Comparison of ENCODE assay signal across 9 cellular contexts in the genomic region with DNA sequence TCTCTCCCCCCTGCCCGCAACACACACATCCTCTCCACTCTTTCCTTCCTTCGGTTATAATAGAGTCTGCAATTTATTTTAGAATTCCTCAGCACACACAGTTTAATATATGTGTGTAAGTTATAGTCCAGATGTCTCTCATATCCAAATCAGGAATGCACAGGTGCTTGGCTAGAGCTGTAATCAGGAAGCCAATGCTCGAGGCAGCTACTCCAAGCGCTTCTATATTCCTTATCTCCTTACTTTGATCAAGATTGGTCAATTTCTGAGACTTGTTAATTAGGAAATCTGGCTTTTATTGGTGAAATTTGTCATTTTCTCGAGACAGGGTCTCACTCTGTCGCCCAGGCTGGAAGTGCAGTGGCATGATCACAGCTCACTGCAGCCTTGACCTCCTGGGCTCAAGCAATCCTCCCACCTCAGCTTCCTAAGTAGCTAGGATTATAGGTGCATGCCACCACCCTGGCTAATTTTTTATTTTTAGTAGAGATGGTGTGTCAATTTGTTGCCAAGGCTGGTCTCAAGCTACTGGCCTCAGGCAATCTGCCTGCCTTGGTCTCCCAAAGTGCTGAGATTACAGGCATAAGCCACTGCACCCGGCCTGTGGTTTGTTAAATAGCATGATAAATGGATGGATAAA. TPM values are rescaled to one million over a fixed set of nuclear protein-coding genes. Genes with fewer than 3 reads are reported as not detected.
DNase-seq lines count a peak whose midpoint lies in the region; ATAC-seq and TF ChIP-seq lines count a peak whose summit lies in the region.
"Had no signal": no experiment of that assay in that cellular context is flagged by ENCODE, and none has a peak within 500 bp of the region (broad histone marks: within the 10 kb centered on the region; RNA-seq: fewer than 3 reads in every experiment).

No MANE protein-coding gene starts in this region.

- H3K27me3 ChIP-seq in kidney epithelial cell (ENCODE audit: control insufficient read depth, insufficient read depth, low read length) = no peaks in the 10 kb centered on the region
- no peaks in the 10 kb centered on the region for H3K27me3 ChIP-seq in suprapubic skin

- intact Hi-C loops in posterior vena cava (cut with DNase I) = loop anchor here (2.0 to 10.0 kb wide), 4 partner anchors 105 to 1753 kb away; a partner anchor contains a TSS

- POLR2A ChIA-PET in activated CD8-positive, alpha-beta T cell treated with anti-CD3 and anti-CD28 coated beads, Interleukin-2, amount 10 ng/mL, durations not matched to agents 7 days and 5 days (lab: Charles Lee) = interaction anchor here (0.6 to 2.6 kb wide), 5 partner anchors 28 to 142 kb away, joined by 3 to 25 read pairs (median 3); a partner anchor contains a TSS

- peak overlapping the region; percentile 48 for H3K4me3 Mint-ChIP-seq in activated T-cell treated with anti-CD3 and anti-CD28 coated beads, Interleukin-2, amount 50 U/mL, for 24 hours
- peak overlapping the region; percentile 11 for H3K4me3 Mint-ChIP-seq in activated CD8-positive, alpha-beta T cell treated with anti-CD3 and anti-CD28 coated beads, Interleukin-2, amount 10 ng/mL, durations not matched to agents 7 days and 5 days
- H3K4me3 Mint-ChIP-seq: GM23338 had no signal

- 43% methylated on average over 7 of the region's 7 CpGs for WGBS in suprapubic skin

- H3K9me3 ChIP-seq in suprapubic skin = no peaks in the 10 kb centered on the region

- TF ChIP-seq EP300 in suprapubic skin (IDR thresholded peaks at IDR 0.05) = no peak

- H3K9me3 Mint-ChIP-seq in activated T-cell treated with anti-CD3 and anti-CD28 coated beads, Interleukin-2, amount 50 U/mL, for 24 hours = no peaks in the 10 kb centered on the region
- peaks cover 4% of the 10 kb centered on the region for H3K9me3 Mint-ChIP-seq in activated CD8-positive, alpha-beta T cell treated with anti-CD3 and anti-CD28 coated beads, Interleukin-2, amount 10 ng/mL, durations not matched to agents 7 days and 5 days (ENCODE audit: insufficient read depth)
- H3K9me3 Mint-ChIP-seq: GM23338 had no signal

- in situ Hi-C loops in GM13977 (cut with MboI; ENCODE audit: low pct_unique_long_range_greater_than_20kb, low sequenced_read_pairs, unreplicated experiment) = loop anchor here (10.0 kb wide), 1 partner anchor 135 kb away; no protein-coding TSS in a partner anchor

- H3K36me3 Mint-ChIP-seq in activated T-cell treated with anti-CD3 and anti-CD28 coated beads, Interleukin-2, amount 50 U/mL, for 24 hours (ENCODE audit: low read depth) = peaks cover 5% of the 10 kb centered on the region
- H3K36me3 Mint-ChIP-seq in activated CD8-positive, alpha-beta T cell treated with anti-CD3 and anti-CD28 coated beads, Interleukin-2, amount 10 ng/mL, durations not matched to agents 7 days and 5 days (ENCODE audit: low read depth) = peaks cover 8% of the 10 kb centered on the region

- H3K4me1 Mint-ChIP-seq in activated T-cell treated with anti-CD3 and anti-CD28 coated beads, Interleukin-2, amount 50 U/mL, for 24 hours (ENCODE audit: low read depth) = peaks cover 14% of the 10 kb centered on the region
- peaks cover 22% of the 10 kb centered on the region for H3K4me1 Mint-ChIP-seq in activated CD8-positive, alpha-beta T cell treated with anti-CD3 and anti-CD28 coated beads, Interleukin-2, amount 10 ng/mL, durations not matched to agents 7 days and 5 days (ENCODE audit: low read depth)

- no peaks in the 10 kb centered on the region for H3K27me3 Mint-ChIP-seq in activated T-cell treated with anti-CD3 and anti-CD28 coated beads, Interleukin-2, amount 50 U/mL, for 24 hours
- H3K27me3 Mint-ChIP-seq in activated CD8-positive, alpha-beta T cell treated with anti-CD3 and anti-CD28 coated beads, Interleukin-2, amount 10 ng/mL, durations not matched to agents 7 days and 5 days (ENCODE audit: low read depth) = no peaks in the 10 kb centered on the region

- peaks cover 3% of the 10 kb centered on the region for H3K4me1 ChIP-seq in suprapubic skin

- TF ChIP-seq CTCF in kidney epithelial cell (IDR thresholded peaks at IDR 0.05; ENCODE audit: insufficient read depth, low read length, poor library complexity, severe bottlenecking) (no peak), suprapubic skin (IDR thresholded peaks at IDR 0.05) (no peak), GM13977 (IDR thresholded peaks at IDR 0.05; ENCODE audit: extremely low read depth, insufficient read depth, missing control alignments) (no peak)

- H3K36me3 ChIP-seq in kidney epithelial cell (ENCODE audit: control insufficient read depth, insufficient read depth, low read length) (no peaks in the 10 kb centered on the region), suprapubic skin (no peaks in the 10 kb centered on the region)

- CTCF ChIA-PET in activated CD8-positive, alpha-beta T cell treated with anti-CD3 and anti-CD28 coated beads, Interleukin-2, amount 10 ng/mL, durations not matched to agents 7 days and 5 days (lab: Charles Lee) = interaction anchor here (0.6 to 5.1 kb wide), 47 partner anchors 9 to 266 kb away, joined by 3 to 142 read pairs (median 7); a partner anchor contains a TSS

- DNase-seq in activated T-cell treated with anti-CD3 and anti-CD28 coated beads, Interleukin-2, amount 50 U/mL, for 24 hours = no peak
- DNase-seq in activated T-cell treated with anti-CD3 and anti-CD28 coated beads, Interleukin-2, amount 50 U/mL, for 48 hours = no peak
- DNase-seq in activated CD8-positive, alpha-beta T cell treated with anti-CD3 and anti-CD28 coated beads, Interleukin-2, amount 10 ng/mL, durations not matched to agents 7 days and 5 days = no peak
- no peak for DNase-seq in kidney epithelial cell (ENCODE audit: low read depth)
- DNase-seq in suprapubic skin (ENCODE audit: low spot score in 2 of 2) = no peak
- no peak for DNase-seq in GM13977 (ENCODE audit: low spot score)
- DNase-seq in NCI-H1436 treated with DMSO at 0.1 percent for 48 hours (lab: John Stamatoyannopoulos, UW) = no peak
- DNase-seq in posterior vena cava (ENCODE audit: low spot score) = no peak

- H3K27ac ChIP-seq in suprapubic skin = no peak overlapping the region

- H3K27ac Mint-ChIP-seq in activated T-cell treated with anti-CD3 and anti-CD28 coated beads, Interleukin-2, amount 50 U/mL, for 24 hours = peak overlapping the region; percentile 34
- peak overlapping the region; percentile 62 for H3K27ac Mint-ChIP-seq in activated CD8-positive, alpha-beta T cell treated with anti-CD3 and anti-CD28 coated beads, Interleukin-2, amount 10 ng/mL, durations not matched to agents 7 days and 5 days
- H3K27ac Mint-ChIP-seq: GM23338 had no signal

- no peak for ATAC-seq in activated CD8-positive, alpha-beta T cell treated with anti-CD3 and anti-CD28 coated beads, Interleukin-2, amount 10 ng/mL, durations not matched to agents 7 days and 5 days

- no peak for TF ChIP-seq POLR2A in suprapubic skin (IDR thresholded peaks at IDR 0.05)

- H3K4me3 ChIP-seq in kidney epithelial cell (ENCODE audit: low read depth, low read length) = peak overlapping the region; percentile 19
- H3K4me3 ChIP-seq in suprapubic skin = peak overlapping the region; percentile 7
- H3K4me3 ChIP-seq: GM23338 had no signal

RNA-seq across cellular contexts. Expression of a gene that starts 27.7 kb away (rescaled TPM):
- total RNA-seq in activated CD8-positive, alpha-beta T cell treated with anti-CD3 and anti-CD28 coated beads, Interleukin-2, amount 10 ng/mL, durations not matched to agents 7 days and 5 days = 100 to 1,000 TPM; 816 to 821 TPM
- 2,435 and 2,606 TPM in 2 replicates for total RNA-seq in kidney epithelial cell
- total RNA-seq in suprapubic skin = 1,000 to 10,000 TPM; 1,150 to 1,809 (median 1,593) TPM
- total RNA-seq in posterior vena cava = 100 to 1,000 TPM; 735 to 805 TPM
